In the genomic region with DNA sequence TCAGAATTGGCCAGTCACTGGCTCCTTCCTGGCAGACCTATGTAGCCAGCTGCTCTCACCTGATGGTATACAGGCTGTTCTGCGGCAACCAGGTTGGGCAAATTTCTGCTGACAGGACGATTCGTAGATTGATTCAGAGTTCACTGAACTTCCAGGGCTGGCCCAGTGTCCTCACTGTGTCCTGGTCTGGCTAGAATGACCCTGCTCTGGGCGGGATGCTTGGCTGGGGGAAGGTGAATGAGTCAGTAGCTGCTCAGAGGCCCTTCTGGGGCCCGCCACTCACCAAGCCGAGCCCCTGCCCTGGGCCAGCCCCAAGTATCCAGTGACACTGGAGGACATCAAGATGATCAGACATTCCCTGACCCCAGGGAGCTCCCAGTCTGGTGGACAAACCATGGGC, we compare ENCODE assay signal across 20 cellular contexts.
DNase-seq lines count a peak whose midpoint lies in the region; ATAC-seq and TF ChIP-seq lines count a peak whose summit lies in the region.
"Had no signal": no experiment of that assay in that cellular context is flagged by ENCODE, and none has a peak within 500 bp of the region (broad histone marks: within the 10 kb centered on the region; RNA-seq: fewer than 3 reads in every experiment).

No MANE protein-coding gene starts in this region.

- H2AK9ac ChIP-seq in IMR-90 (replicated peaks; ENCODE audit: low read depth, low read length, poor library complexity), result no peak overlapping the region

- POLR2A ChIA-PET in IMR-90 (lab: Charles Lee; ENCODE audit: unreplicated experiment), result no interaction called here

- no peak overlapping the region for H2BK15ac ChIP-seq in IMR-90 (ENCODE audit: low read depth, low read length)

- H4K5ac ChIP-seq in IMR-90 (ENCODE audit: low read depth, low read length), result no peak overlapping the region

- no peak overlapping the region for H3K4me2 ChIP-seq in IMR-90 (ENCODE audit: low read depth, low read length)

- no peak overlapping the region for H2BK20ac ChIP-seq in IMR-90 (ENCODE audit: low read depth, low read length)

- H3K36me3 ChIP-seq in IMR-90 (ENCODE audit: control insufficient read depth, insufficient read depth, low read length) (no peaks in the 10 kb centered on the region), right lobe of liver (no peaks in the 10 kb centered on the region), suprapubic skin (no peaks in the 10 kb centered on the region), ovary (no peaks in the 10 kb centered on the region)
- H3K36me3 ChIP-seq: SJSA1 had no signal

- dilution Hi-C loops in IMR-90 (cut with HindIII; ENCODE audit: low sequenced_read_pairs, unreplicated experiment), result no loop called here

- intact Hi-C loops in IMR-90 (cut with micrococcal nuclease) (no loop called here), right lobe of liver (cut with DNase I) (no loop called here), ovary (cut with DNase I) (no loop called here)

- H2BK5ac ChIP-seq in IMR-90 (ENCODE audit: low read depth, low read length, poor library complexity, severe bottlenecking), result no peak overlapping the region

- no TSS peak for BruUV-seq in IMR-90 (replicated peaks; lab: Mats Ljungman, UMichigan)

- WGBS in IMR-90 (ENCODE audit: extremely low coverage in 2 of 2, insufficient read length in 1 of 2), 2 experiments, result 92% methylated on average over 4 of the region's 6 CpGs; no CpG with 5 or more reads in 1 of the 2 experiments
- no CpG with 5 or more reads among the region's 6 CpGs for WGBS in right lobe of liver (ENCODE audit: insufficient coverage, low coverage, low lambda C conversion rate, missing lambda C conversion rate)
- 96% methylated on average over 3 of the region's 6 CpGs for WGBS in suprapubic skin
- 83 to 94% (median 93%) methylated on average over 6 of the region's 6 CpGs for WGBS in ovary, 3 donors

- H3K18ac ChIP-seq in IMR-90 (ENCODE audit: low read depth, low read length), result no peak overlapping the region

- TF ChIP-seq RAD21 in IMR-90 (IDR thresholded peaks at IDR 0.05; ENCODE audit: low read length), result no peak

- CTCF ChIA-PET in IMR-90 (lab: Yijun Ruan, JAX), result no interaction called here

- no peak overlapping the region for H2BK120ac ChIP-seq in IMR-90 (ENCODE audit: low read depth, low read length)

- peaks cover 8% of the 10 kb centered on the region for H3K4me1 ChIP-seq in IMR-90 (ENCODE audit: control insufficient read depth, insufficient read depth, low read length)
- H3K4me1 ChIP-seq in right lobe of liver, result peaks cover 0 to 18% (median 8%) of the 10 kb centered on the region in 4 donors
- peaks cover 32% of the 10 kb centered on the region for H3K4me1 ChIP-seq in suprapubic skin
- H3K4me1 ChIP-seq in ovary (ENCODE audit: insufficient read depth), result no peaks in the 10 kb centered on the region
- H3K4me1 ChIP-seq: SJSA1 had no signal

- in situ Hi-C loops in IMR-90 (cut with MboI; ENCODE audit: low sequenced_read_pairs), result no loop called here

- ATAC-seq in IMR-90 (ENCODE audit: low read depth) (no peak), right lobe of liver (peak; percentile 96 to 98 (median 96))
- ATAC-seq: activated CD4-positive, alpha-beta T cell treated with anti-CD3 and anti-CD28 coated beads for 36 hours; Panc1; stimulated activated naive CD8-positive, alpha-beta T cell treated with anti-CD3 and anti-CD28 coated beads, Interleukin-15, Interleukin-2, amounts not matched to agents 100 U/mL and 50 U/mL, for 24 hours had no signal

- H3K4me3 ChIP-seq in IMR-90 (ENCODE audit: insufficient read depth, low read depth, low read length), result no peak overlapping the region
- no peak overlapping the region for H3K4me3 ChIP-seq in fibroblast of mammary gland (ENCODE audit: control insufficient read depth, low read depth, low read length)
- no peak overlapping the region for H3K4me3 ChIP-seq in right lobe of liver
- no peak overlapping the region for H3K4me3 ChIP-seq in suprapubic skin
- H3K4me3 ChIP-seq in ovary, result no peak overlapping the region
- H3K4me3 ChIP-seq: SJSA1 had no signal

- H3K23ac ChIP-seq in IMR-90 (ENCODE audit: low read depth, low read length), result no peak overlapping the region

- H3K27ac ChIP-seq in IMR-90 (ENCODE audit: insufficient read depth, low read length) (no peak overlapping the region), right lobe of liver (peak overlapping the region in 2 of 3 donors; percentile 47 to 69), suprapubic skin (peak overlapping the region; percentile 83), ovary (no peak overlapping the region)
- H3K27ac ChIP-seq: SJSA1 had no signal

- no peak overlapping the region for H4K8ac ChIP-seq in IMR-90 (ENCODE audit: low read depth in 2 of 2, low read length in 2 of 2)

- H4K20me1 ChIP-seq in IMR-90 (ENCODE audit: insufficient read depth, low read length), result peaks cover 4% of the 10 kb centered on the region; the same call in 1 of the 2 replicates

- H3K9me3 ChIP-seq in IMR-90 (ENCODE audit: control insufficient read depth, insufficient read depth, low read length) (peaks cover 3% of the 10 kb centered on the region; the same call in 1 of the 2 replicates), right lobe of liver (no peaks in the 10 kb centered on the region), suprapubic skin (no peaks in the 10 kb centered on the region), ovary (no peaks in the 10 kb centered on the region)
- H3K9me3 ChIP-seq: SJSA1 had no signal

- 0 out of 2 replicates have a peak, but pooled peaks cover 5% of the 10 kb centered on the region for H3K9me1 ChIP-seq in IMR-90 (ENCODE audit: insufficient read depth, low read length)

- H3K14ac ChIP-seq in IMR-90 (replicated peaks; ENCODE audit: low read depth, low read length), result no peak overlapping the region

- no peak for DNase-seq in IMR-90
- DNase-seq in fibroblast of mammary gland (ENCODE audit: low read depth), result peak; percentile 35
- peak; percentile 86 to 90 (median 90) for DNase-seq in right lobe of liver
- peak in 1 of 2 donors; percentile 74 for DNase-seq in suprapubic skin (ENCODE audit: low spot score in 2 of 2)
- DNase-seq in NCI-H2227 (lab: John Stamatoyannopoulos, UW; ENCODE audit: unreplicated experiment), result no peak
- no peak for DNase-seq in ovary
- DNase-seq in NCI-H1930 (lab: John Stamatoyannopoulos, UW), result no peak
- DNase-seq in amygdala (lab: John Stamatoyannopoulos, UW), result no peak
- DNase-seq: activated CD4-positive, alpha-beta T cell treated with anti-CD3 and anti-CD28 coated beads for 36 hours; activated CD8-positive, alpha-beta memory T cell treated with anti-CD3 and anti-CD28 coated beads for 24 hours; activated naive CD4-positive, alpha-beta T cell treated with anti-CD3 and anti-CD28 coated beads, Interleukin-2, amount 10 ng/mL, durations not matched to agents 7 days and 5 days; activated T-cell treated with anti-CD3 and anti-CD28 coated beads, Interleukin-2, amount 50 U/mL, for 48 hours; effector memory CD4-positive, alpha-beta T cell; NCI-H2081 treated with DMSO at 0.1 percent for 48 hours; NCI-H446 treated with DMSO at 0.1 percent for 48 hours; stimulated activated CD4-positive, alpha-beta T cell treated with anti-CD3 and anti-CD28 coated beads, Interleukin-12 subunit alpha, Interleukin-12 subunit beta, amount 100 ng/mL, for 4 hours; stimulated activated CD4-positive, alpha-beta T cell treated with anti-CD3 and anti-CD28 coated beads, Interleukin-4, amount 100 ng/mL, for 4 hours; stimulated activated naive CD8-positive, alpha-beta T cell treated with anti-CD3 and anti-CD28 coated beads, Interleukin-15, Interleukin-2, amounts not matched to agents 100 U/mL and 50 U/mL, for 24 hours had no signal

- peaks cover 54% of the 10 kb centered on the region for H3K27me3 ChIP-seq in IMR-90 (ENCODE audit: control insufficient read depth, insufficient read depth, low read length)
- no peaks in the 10 kb centered on the region for H3K27me3 ChIP-seq in right lobe of liver
- no peaks in the 10 kb centered on the region for H3K27me3 ChIP-seq in suprapubic skin
- H3K27me3 ChIP-seq in ovary, result no peaks in the 10 kb centered on the region
- H3K27me3 ChIP-seq: SJSA1 had no signal

- no peak for TF ChIP-seq CTCF in IMR-90 (conservative IDR thresholded peaks at IDR 0.05; ENCODE audit: low read depth, low read length)
- TF ChIP-seq CTCF in fibroblast of mammary gland (conservative IDR thresholded peaks at IDR 0.05; ENCODE audit: control insufficient read depth, insufficient read depth, low read depth, low read length), result no peak
- no peak for TF ChIP-seq CTCF in right lobe of liver (IDR thresholded peaks at IDR 0.05)
- no peak for TF ChIP-seq CTCF in suprapubic skin (IDR thresholded peaks at IDR 0.05)
- TF ChIP-seq CTCF in ovary (IDR thresholded peaks at IDR 0.05), result no peak

- TF ChIP-seq EP300 in suprapubic skin (IDR thresholded peaks at IDR 0.05) (no peak), ovary (IDR thresholded peaks at IDR 0.05) (no peak)

- no peaks in the 10 kb centered on the region for H3K79me1 ChIP-seq in IMR-90 (ENCODE audit: low read depth in 1 of 2, low read length in 2 of 2)

- no peak overlapping the region for H3K56ac ChIP-seq in IMR-90 (ENCODE audit: extremely low read depth, insufficient read depth, low read length)

- no peak overlapping the region for H3K9ac ChIP-seq in IMR-90 (ENCODE audit: low read depth, low read length)

- H2AK5ac ChIP-seq in IMR-90 (ENCODE audit: low read depth, low read length), result no peak overlapping the region

- H2AFZ ChIP-seq in IMR-90 (replicated peaks; ENCODE audit: low read length, poor library complexity), result no peak overlapping the region

- TF ChIP-seq POLR2A in IMR-90 (IDR thresholded peaks at IDR 0.05; ENCODE audit: low read depth, low read length), result no peak
- no peak for TF ChIP-seq POLR2A in right lobe of liver (IDR thresholded peaks at IDR 0.05)
- TF ChIP-seq POLR2A in suprapubic skin (IDR thresholded peaks at IDR 0.05), result no peak
- no peak for TF ChIP-seq POLR2A in ovary (IDR thresholded peaks at IDR 0.05)

- no peak overlapping the region for H4K91ac ChIP-seq in IMR-90 (ENCODE audit: insufficient read depth, low read depth, low read length)

- H3K4ac ChIP-seq in IMR-90 (ENCODE audit: low read depth, low read length), result no peak overlapping the region

TF ChIP-seq in IMR-90, 13 proteins besides CTCF, POLR2A, EP300 and RAD21:
- TF ChIP-seq BHLHE40 (IDR thresholded peaks at IDR 0.05; ENCODE audit: low read depth, low read length) (no peak), MAFK (IDR thresholded peaks at IDR 0.05; ENCODE audit: low read depth, low read length) (peak; percentile 91)

Comparison
In these comparisons a context has a peak if more than half of its experiments do, and no peak if none do; other contexts are left out.
1. DNase-seq: peak in fibroblast of mammary gland (single experiment) and right lobe of liver (3 of 3); none in IMR-90 (single experiment), NCI-H2227 (single experiment), ovary (0 of 5), NCI-H1930 (0 of 2) and amygdala (0 of 56).
2. H3K27ac ChIP-seq: peak in right lobe of liver (2 of 3) and suprapubic skin (single experiment); none in IMR-90 (single experiment) and ovary (0 of 2).